13 cellular contexts compared by ENCODE assay signal in the genomic region with DNA sequence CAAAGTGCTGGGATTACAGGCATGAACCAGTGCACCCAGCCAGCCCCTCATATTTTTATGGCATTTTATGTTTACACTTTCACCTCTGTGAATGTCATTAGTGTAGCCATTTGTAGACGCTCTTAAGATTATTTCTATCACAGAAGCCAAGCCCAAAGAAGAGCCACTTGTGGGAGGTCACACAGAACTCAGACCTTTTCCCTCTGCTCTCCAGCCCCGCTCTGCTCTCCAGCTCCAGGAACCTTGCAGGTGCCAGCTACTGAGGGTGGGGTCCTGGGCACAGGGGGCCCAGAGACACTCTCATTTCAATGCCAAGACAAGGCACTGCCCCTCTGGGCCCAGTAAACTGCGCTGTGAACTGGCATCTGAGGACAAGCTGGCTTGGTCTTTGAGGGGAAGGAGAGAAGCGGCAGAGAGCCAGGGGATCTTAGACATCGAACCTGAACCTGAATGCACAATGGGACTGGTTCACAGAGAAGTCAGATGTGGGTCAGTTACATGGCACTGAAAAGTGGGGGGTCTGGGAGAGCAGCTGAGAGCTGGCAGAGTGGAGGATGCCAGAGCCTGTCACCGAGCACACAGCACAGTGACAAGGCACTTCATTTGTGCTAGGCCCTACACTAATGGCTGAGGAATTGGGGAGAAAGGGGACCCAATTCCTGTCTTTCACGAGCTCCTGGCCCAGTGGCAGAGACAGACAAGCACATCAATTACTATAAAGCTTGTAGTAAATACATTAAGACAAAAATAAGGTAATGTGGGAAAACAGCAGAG. TPM values are rescaled to one million over a fixed set of nuclear protein-coding genes. Genes with fewer than 3 reads are reported as not detected.
DNase-seq lines count a peak whose midpoint lies in the region; ATAC-seq, FAIRE-seq and TF ChIP-seq lines count a peak whose summit lies in the region.
"Had no signal": no experiment of that assay in that cellular context is flagged by ENCODE, and none has a peak within 500 bp of the region (broad histone marks: within the 10 kb centered on the region; RNA-seq: fewer than 3 reads in every experiment).

No MANE protein-coding gene starts in this region.

- H3K36me3 ChIP-seq in GM12878 (ENCODE audit: control insufficient read depth in 2 of 2, insufficient read depth in 2 of 2, low read length in 1 of 2): peaks cover 53 to 54% of the 10 kb centered on the region in 2 experiments
- H3K36me3 ChIP-seq in vagina: peaks cover 0 to 45% of the 10 kb centered on the region in 2 donors

- peak overlapping the region; percentile 52 for H3K4me3 ChIP-seq in GM12878
- peak overlapping the region in 1 of 2 donors; percentile 5 for H3K4me3 ChIP-seq in vagina

- no peak overlapping the region for H2AFZ ChIP-seq in GM12878 (ENCODE audit: control insufficient read depth, low read depth, low read length)

- H3K27me3 Mint-ChIP-seq in naive thymus-derived CD8-positive, alpha-beta T cell: no peaks in the 10 kb centered on the region

- H3K4me1 Mint-ChIP-seq in naive thymus-derived CD8-positive, alpha-beta T cell: peaks cover 66 to 98% (median 96%) of the 10 kb centered on the region in 4 donors

- POLR2A ChIA-PET in GM12878 (lab: Charles Lee): interaction anchor here (1.1 to 8.4 kb wide), 16 partner anchors 8 to 116 kb away, joined by 3 to 153 read pairs (median 6); a partner anchor contains a TSS
- POLR2A ChIA-PET in naive thymus-derived CD8-positive, alpha-beta T cell (lab: Charles Lee): interaction anchor here (0.6 to 10.0 kb wide), 13 partner anchors 9 to 111 kb away, joined by 3 to 185 read pairs (median 5); a partner anchor contains a TSS

- SMC1A ChIA-PET in GM12878 (lab: Charles Lee; ENCODE audit: uncharacterized antibody, unreplicated experiment): interaction anchor here (0.7 to 35.3 kb wide), 17 partner anchors 5 to 684 kb away, joined by 3 to 1132 read pairs (median 5); a partner anchor contains a TSS

- FAIRE-seq in GM12878 (lab: Jason Lieb, UNC): no peak
- FAIRE-seq: endothelial cell of umbilical vein had no signal

- CTCF ChIA-PET in GM12878 (lab: Yijun Ruan, JAX): interaction anchor here (0.7 to 40.1 kb wide), 11 partner anchors 7 to 100 kb away, joined by 3 to 1107 read pairs (median 6); a partner anchor contains a TSS

- peaks cover 16 to 69% (median 36%) of the 10 kb centered on the region in 3 donors for H3K36me3 Mint-ChIP-seq in naive thymus-derived CD8-positive, alpha-beta T cell

- ATAC-seq in Right ventricle myocardium inferior (peak; percentile 44), GM12878 (no peak)
- no peak for ATAC-seq in naive thymus-derived CD8-positive, alpha-beta T cell

- in situ Hi-C loops in GM12878 (cut with MboI): no loop called here

- no peak for TF ChIP-seq RAD21 in GM12878 (IDR thresholded peaks at IDR 0.05; ENCODE audit: insufficient read depth, low read depth, low read length)

- H4K20me1 ChIP-seq in GM12878 (ENCODE audit: control insufficient read depth, insufficient read depth): peaks cover under 1% of the 10 kb centered on the region

- DNase-seq in Right ventricle myocardium inferior (ENCODE audit: missing footprints): no peak
- DNase-seq in cardiac septum (ENCODE audit: low spot score): no peak
- DNase-seq in GM12878 (ENCODE audit: low read depth, low spot score): no peak
- no peak for DNase-seq in naive thymus-derived CD8-positive, alpha-beta T cell
- no peak for DNase-seq in vagina (ENCODE audit: extremely low spot score in 2 of 2)
- no peak for DNase-seq in NCI-H526 (lab: John Stamatoyannopoulos, UW)
- DNase-seq in HPDE6-E6E7 (ENCODE audit: extremely low spot score): no peak
- DNase-seq in GOT3 (lab: John Stamatoyannopoulos, UW): no peak
- DNase-seq: NCI-H1436 treated with DMSO at 0.1 percent for 48 hours, OCI-M1 had no signal

- TF ChIP-seq CTCF in GM12878 (IDR thresholded peaks at IDR 0.05 in 2 of 3, conservative IDR thresholded peaks at IDR 0.05 in 1 of 3; ENCODE audit: control insufficient read depth in 2 of 3, extremely low read depth in 1 of 3, insufficient read depth in 1 of 3, low read depth in 3 of 3, low read length in 3 of 3): no peak
- TF ChIP-seq CTCF in vagina (IDR thresholded peaks at IDR 0.05): no peak

- no peak for TF ChIP-seq EP300 in GM12878 (IDR thresholded peaks at IDR 0.05; ENCODE audit: borderline replicate concordance in 1 of 2, control insufficient read depth in 1 of 2, low read depth in 2 of 2, low read length in 2 of 2)

- no peaks in the 10 kb centered on the region for H3K27me3 ChIP-seq in GM12878 (replicated peaks in 1 of 2; ENCODE audit: control insufficient read depth in 2 of 2, insufficient read depth in 2 of 2, low read length in 1 of 2)
- H3K27me3 ChIP-seq in vagina: no peaks in the 10 kb centered on the region
- H3K27me3 ChIP-seq: adrenal gland had no signal

- RAD21 ChIA-PET in GM12878 (lab: Charles Lee; ENCODE audit: unreplicated experiment): interaction anchor here (0.7 to 8.4 kb wide), 16 partner anchors 11 to 111 kb away, joined by 3 to 189 read pairs (median 10); a partner anchor contains a TSS

- no peaks in the 10 kb centered on the region for H3K9me3 Mint-ChIP-seq in naive thymus-derived CD8-positive, alpha-beta T cell

- WGBS in GM12878 (ENCODE audit: insufficient coverage, insufficient replicate concordance, low lambda C conversion rate, missing lambda C conversion rate): 70% methylated on average over 7 of the region's 7 CpGs

- BruUV-seq in GM12878 (replicated peaks; lab: Mats Ljungman, UMichigan): TSS peak; percentile 29

- H3K4me2 ChIP-seq in GM12878 (ENCODE audit: control insufficient read depth, insufficient read depth): peak overlapping the region; percentile 94

- peak overlapping the region; percentile 91 to 99 (median 95) for H3K27ac Mint-ChIP-seq in naive thymus-derived CD8-positive, alpha-beta T cell

- H3K9ac ChIP-seq in GM12878 (ENCODE audit: control insufficient read depth, insufficient read depth, low read length): peak overlapping the region; percentile 46

- peak overlapping the region; percentile 80 to 94 (median 92) for H3K4me3 Mint-ChIP-seq in naive thymus-derived CD8-positive, alpha-beta T cell

- intact Hi-C loops in Right ventricle myocardium inferior (cut with DNase I): no loop called here
- intact Hi-C loops in cardiac septum (cut with DNase I): loop anchor here (5.0 kb wide), 1 partner anchor 96 kb away; no protein-coding TSS in a partner anchor
- intact Hi-C loops in GM12878 (cut with micrococcal nuclease; ENCODE audit: unreplicated experiment): loop anchor here (1.0 kb wide), 1 partner anchor 10 kb away; no protein-coding TSS in a partner anchor
- intact Hi-C loops in vagina (cut with DNase I): no loop called here

- peaks cover 72% of the 10 kb centered on the region for H3K79me2 ChIP-seq in GM12878 (ENCODE audit: control insufficient read depth, insufficient read depth, low read length)

- peak overlapping the region; percentile 61 for H3K27ac ChIP-seq in GM12878 (ENCODE audit: control insufficient read depth, insufficient read depth)
- H3K27ac ChIP-seq in vagina: peak overlapping the region; percentile 53
- H3K27ac ChIP-seq: C4-2B had no signal

- TF ChIP-seq POLR2A in GM12878 (IDR thresholded peaks at IDR 0.05; ENCODE audit: low read depth, low read length) (no peak), vagina (IDR thresholded peaks at IDR 0.05) (no peak)

- no peaks in the 10 kb centered on the region for H3K9me3 ChIP-seq in GM12878 (replicated peaks; ENCODE audit: control insufficient read depth, insufficient read depth, low read length)
- H3K9me3 ChIP-seq in vagina: no peaks in the 10 kb centered on the region
- H3K9me3 ChIP-seq: adrenal gland had no signal

- H3K4me1 ChIP-seq in GM12878 (ENCODE audit: control insufficient read depth, insufficient read depth, low read length): peaks cover 56% of the 10 kb centered on the region
- peaks cover 53% of the 10 kb centered on the region for H3K4me1 ChIP-seq in vagina

TF ChIP-seq in GM12878, 131 proteins besides CTCF, POLR2A, EP300 and RAD21:
- TF ChIP-seq HDGF (IDR thresholded peaks at IDR 0.05): peak; percentile 12; the same call in 1 of the 2 replicates
- TF ChIP-seq, protein P1, sequence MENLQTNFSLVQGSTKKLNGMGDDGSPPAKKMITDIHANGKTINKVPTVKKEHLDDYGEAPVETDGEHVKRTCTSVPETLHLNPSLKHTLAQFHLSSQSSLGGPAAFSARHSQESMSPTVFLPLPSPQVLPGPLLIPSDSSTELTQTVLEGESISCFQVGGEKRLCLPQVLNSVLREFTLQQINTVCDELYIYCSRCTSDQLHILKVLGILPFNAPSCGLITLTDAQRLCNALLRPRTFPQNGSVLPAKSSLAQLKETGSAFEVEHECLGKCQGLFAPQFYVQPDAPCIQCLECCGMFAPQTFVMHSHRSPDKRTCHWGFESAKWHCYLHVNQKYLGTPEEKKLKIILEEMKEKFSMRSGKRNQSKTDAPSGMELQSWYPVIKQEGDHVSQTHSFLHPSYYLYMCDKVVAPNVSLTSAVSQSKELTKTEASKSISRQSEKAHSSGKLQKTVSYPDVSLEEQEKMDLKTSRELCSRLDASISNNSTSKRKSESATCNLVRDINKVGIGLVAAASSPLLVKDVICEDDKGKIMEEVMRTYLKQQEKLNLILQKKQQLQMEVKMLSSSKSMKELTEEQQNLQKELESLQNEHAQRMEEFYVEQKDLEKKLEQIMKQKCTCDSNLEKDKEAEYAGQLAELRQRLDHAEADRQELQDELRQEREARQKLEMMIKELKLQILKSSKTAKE (IDR thresholded peaks at IDR 0.05; ENCODE audit: low read depth, poor library complexity, severe bottlenecking): no peak

RNA-seq across cellular contexts. Expression of a gene that starts 16.7 kb away (rescaled TPM):
- total RNA-seq in Right ventricle myocardium inferior (222 TPM), cardiac septum (257 TPM), GM12878 (2014; rRNA removed) (477 and 484 TPM in 2 replicates), GM12878 (2014; rRNA removed; fragmentation: Illumina TruSeq; extraction: Trizol) (549 and 550 TPM in 2 replicates), GM12878 (2021) (528 and 542 TPM in 2 replicates), vagina (190 TPM)
- total RNA-seq in GM12878 (2013; cell fraction: nucleolus; rRNA removed): 295 and 301 TPM in 2 replicates
- 195 TPM for polyA plus RNA-seq in GM12878 (2011; ENCODE audit: low read depth)
- polyA plus RNA-seq in GM12878 (2011; rRNA removed) (460 and 571 TPM in 2 replicates), GM12878 (2014; fragmentation: Illumina TruSeq; extraction: Trizol) (506 and 510 TPM in 2 replicates), GM12878 (2014; fragmentation: Nextera tagmentation; extraction: Ambion mirVana) (10 to 100 TPM; 44.0 to 73.1 TPM), GM12878 (2014; rRNA removed) (453 and 470 TPM in 2 replicates), GM12878 (2016; fragmentation: Nextera tagmentation; extraction: Ambion mirVana) (100 to 1,000 TPM; 280 to 291 TPM)
- polyA plus RNA-seq in GM12878 (2011; cell fraction: cytosol; rRNA removed): 618 and 630 TPM in 2 replicates
- 407 and 532 TPM in 2 replicates for polyA plus RNA-seq in GM12878 (2011; cell fraction: nucleus; rRNA removed)
- 297 and 330 TPM in 2 replicates for polyA plus RNA-seq in GM12878 (2012)
- polyA minus RNA-seq in GM12878 (2011; rRNA and poly(A)+ RNA removed): 634 and 706 TPM in 2 replicates
- polyA minus RNA-seq in GM12878 (2011; cell fraction: cytosol; rRNA and poly(A)+ RNA removed): 242 and 263 TPM in 2 replicates
- polyA minus RNA-seq in GM12878 (2011; cell fraction: nucleus; rRNA and poly(A)+ RNA removed): 286 and 410 TPM in 2 replicates
- total RNA-seq in naive thymus-derived CD8-positive, alpha-beta T cell: 100 to 1,000 TPM; 334 to 359 TPM
- 100 to 1,000 TPM; 242 to 318 (median 254) TPM for polyA plus RNA-seq in naive thymus-derived CD8-positive, alpha-beta T cell

Comparison
In these comparisons a context has a peak if more than half of its experiments do, and no peak if none do; other contexts are left out.
1. intact Hi-C loops: an anchor here in cardiac septum (5.0 kb wide) and GM12878 (1.0 kb wide); none called in Right ventricle myocardium inferior and vagina.